Comparison of ENCODE assay signal across 12 cellular contexts in genomic region chr3:196757876-196758739, GRCh38. TPM values are rescaled to one million over a fixed set of nuclear protein-coding genes. Genes with fewer than 3 reads are reported as not detected.
DNase-seq lines count a peak whose midpoint lies in the region; ATAC-seq and TF ChIP-seq lines count a peak whose summit lies in the region.
"Had no signal": no experiment of that assay in that cellular context is flagged by ENCODE, and none has a peak within 500 bp of the region (broad histone marks: within the 10 kb centered on the region; RNA-seq: fewer than 3 reads in every experiment).

No MANE protein-coding gene starts in this region.

- H3K27ac ChIP-seq in CD4-positive, CD25-positive, alpha-beta regulatory T cell (ENCODE audit: insufficient read depth, low read length, poor library complexity, severe bottlenecking), result no peak overlapping the region
- H3K27ac ChIP-seq in WERI-Rb-1 (no peak overlapping the region), lower lobe of right lung (no peak overlapping the region)
- H3K27ac ChIP-seq: PC-9 had no signal

- H3K4me1 ChIP-seq in CD4-positive, CD25-positive, alpha-beta regulatory T cell (ENCODE audit: control insufficient read depth, insufficient read depth, low read length, poor library complexity, severe bottlenecking), result peaks cover 20% of the 10 kb centered on the region
- peaks cover 9% of the 10 kb centered on the region for H3K4me1 ChIP-seq in lower lobe of right lung

- no peak for TF ChIP-seq CTCF in WERI-Rb-1 (IDR thresholded peaks at IDR 0.05; ENCODE audit: low read depth, low read length)
- TF ChIP-seq CTCF in lower lobe of right lung (IDR thresholded peaks at IDR 0.05), result no peak

- peaks cover 35% of the 10 kb centered on the region for H3K36me3 Mint-ChIP-seq in CD4-positive, CD25-positive, alpha-beta regulatory T cell
- H3K36me3 Mint-ChIP-seq in naive B cell, result peaks cover 16 to 22% of the 10 kb centered on the region in 2 donors

- peaks cover 11 to 15% of the 10 kb centered on the region in 2 experiments for H3K9me3 ChIP-seq in CD4-positive, CD25-positive, alpha-beta regulatory T cell (ENCODE audit: control insufficient read depth in 2 of 2, low read length in 2 of 2)
- H3K9me3 ChIP-seq in MG63 (peaks cover 16% of the 10 kb centered on the region), WERI-Rb-1 (ENCODE audit: severe bottlenecking) (no peaks in the 10 kb centered on the region), lower lobe of right lung (peaks cover 11% of the 10 kb centered on the region)

- DNase-seq in CD4-positive, CD25-positive, alpha-beta regulatory T cell, result no peak
- DNase-seq in MG63, result peak; percentile 12
- peak; percentile 16 for DNase-seq in brain pericyte (ENCODE audit: low read depth, low spot score)
- DNase-seq in naive B cell, result no peak
- no peak for DNase-seq in WERI-Rb-1
- DNase-seq in cortex of kidney (lab: John Stamatoyannopoulos, UW), result no peak
- DNase-seq in lower lobe of right lung, result no peak
- DNase-seq: activated naive CD4-positive, alpha-beta T cell treated with Interleukin-2 at 50 U/mL for 16 hours; Kasumi-1 had no signal

- H3K4me1 Mint-ChIP-seq in CD4-positive, CD25-positive, alpha-beta regulatory T cell, result peaks cover 38 to 64% (median 45%) of the 10 kb centered on the region in 4 donors
- peaks cover 37 to 57% (median 47%) of the 10 kb centered on the region in 3 donors for H3K4me1 Mint-ChIP-seq in naive B cell

- intact Hi-C loops in lower lobe of right lung (cut with DNase I), result no loop called here

- H3K36me3 ChIP-seq in CD4-positive, CD25-positive, alpha-beta regulatory T cell (ENCODE audit: control insufficient read depth, insufficient read depth, low read length), result peaks cover 17% of the 10 kb centered on the region
- peaks cover 47% of the 10 kb centered on the region for H3K36me3 ChIP-seq in MG63
- no peaks in the 10 kb centered on the region for H3K36me3 ChIP-seq in WERI-Rb-1
- H3K36me3 ChIP-seq in lower lobe of right lung, result no peaks in the 10 kb centered on the region

- no peaks in the 10 kb centered on the region for H3K27me3 ChIP-seq in CD4-positive, CD25-positive, alpha-beta regulatory T cell (ENCODE audit: control insufficient read depth, insufficient read depth, low read length)
- no peaks in the 10 kb centered on the region for H3K27me3 ChIP-seq in MG63
- no peaks in the 10 kb centered on the region for H3K27me3 ChIP-seq in WERI-Rb-1 (ENCODE audit: insufficient read depth, low read depth, severe bottlenecking)
- no peaks in the 10 kb centered on the region for H3K27me3 ChIP-seq in lower lobe of right lung (ENCODE audit: low read depth)
- H3K27me3 ChIP-seq: tibial nerve had no signal

- peak overlapping the region in 3 of 4 donors; percentile 15 to 73 (median 53) for H3K4me3 Mint-ChIP-seq in CD4-positive, CD25-positive, alpha-beta regulatory T cell
- no peak overlapping the region for H3K4me3 Mint-ChIP-seq in naive B cell

- peak overlapping the region; percentile 17 to 96 (median 25) for H3K27ac Mint-ChIP-seq in CD4-positive, CD25-positive, alpha-beta regulatory T cell
- peak overlapping the region; percentile 22 to 79 (median 70) for H3K27ac Mint-ChIP-seq in naive B cell

- H3K27me3 Mint-ChIP-seq in CD4-positive, CD25-positive, alpha-beta regulatory T cell, result no peaks in the 10 kb centered on the region
- no peaks in the 10 kb centered on the region for H3K27me3 Mint-ChIP-seq in naive B cell

- H3K9me3 Mint-ChIP-seq in CD4-positive, CD25-positive, alpha-beta regulatory T cell, result peaks cover 3 to 16% (median 4%) of the 10 kb centered on the region in 7 donors
- peaks cover 0 to 28% (median 13%) of the 10 kb centered on the region in 7 donors for H3K9me3 Mint-ChIP-seq in naive B cell

- no peak for ATAC-seq in CD4-positive, CD25-positive, alpha-beta regulatory T cell (ENCODE audit: low read depth in 2 of 2)
- ATAC-seq in naive B cell (ENCODE audit: low read depth in 2 of 2) (no peak), GM21619 (IDR thresholded peaks at IDR 0.05; ENCODE audit: unreplicated experiment) (no peak), lower lobe of right lung (no peak)

- H3K4me3 ChIP-seq in CD4-positive, CD25-positive, alpha-beta regulatory T cell (ENCODE audit: low read depth, low read length), result no peak overlapping the region
- H3K4me3 ChIP-seq in MG63 (no peak overlapping the region), WERI-Rb-1 (ENCODE audit: low read depth, low read length) (no peak overlapping the region), lower lobe of right lung (no peak overlapping the region)
- H3K4me3 ChIP-seq: PC-9, tibial nerve had no signal

RNA-seq across cellular contexts. Expression of gene PAK2, which starts 18.5 kb away (rescaled TPM):
- 83.7 TPM for total RNA-seq in CD4-positive, CD25-positive, alpha-beta regulatory T cell
- 10 to 100 TPM; 37.5 to 46.4 (median 41.7) TPM for polyA plus RNA-seq in CD4-positive, CD25-positive, alpha-beta regulatory T cell
- total RNA-seq in MG63 (2014; rRNA removed; shearing (Covaris generic); ENCODE audit: low replicate concordance), result 27.7 and 42.1 TPM in 2 replicates
- polyA plus RNA-seq in naive B cell (ENCODE audit: low read depth in 6 of 6), result 10 to 100 TPM; 37.4 to 47.7 (median 41.8) TPM
- 80.7 TPM for total RNA-seq in lower lobe of right lung

RNA-seq across cellular contexts. Expression of gene PIGX, which starts 45.9 kb away (rescaled TPM):
- 17.2 TPM for total RNA-seq in CD4-positive, CD25-positive, alpha-beta regulatory T cell
- 10 to 100 TPM; 18.8 to 40.4 (median 25.9) TPM for polyA plus RNA-seq in CD4-positive, CD25-positive, alpha-beta regulatory T cell
- total RNA-seq in MG63 (2014; rRNA removed; shearing (Covaris generic); ENCODE audit: low replicate concordance), result 47.7 and 58.7 TPM in 2 replicates
- 10 to 100 TPM; 17.6 to 30.6 (median 27.5) TPM for polyA plus RNA-seq in naive B cell (ENCODE audit: low read depth in 6 of 6)
- total RNA-seq in lower lobe of right lung, result 14.1 TPM

RNA-seq across cellular contexts. Expression of gene CEP19, which starts 46.1 kb away (rescaled TPM):
- 1.9 TPM for total RNA-seq in CD4-positive, CD25-positive, alpha-beta regulatory T cell
- polyA plus RNA-seq in CD4-positive, CD25-positive, alpha-beta regulatory T cell, result 1 to 10 TPM; 4.7 to 6.2 (median 5.6) TPM
- total RNA-seq in MG63 (2014; rRNA removed; shearing (Covaris generic); ENCODE audit: low replicate concordance), result 3.5 and 16.5 TPM in 2 replicates
- polyA plus RNA-seq in naive B cell (ENCODE audit: low read depth in 6 of 6), result 1 to 10 TPM in 5 of 6 donors, not detected in 1; 1.5 to 5.4 (median 3.0) TPM
- total RNA-seq in lower lobe of right lung, result 2.2 TPM

Comparison
In these comparisons a context has a peak if more than half of its experiments do, and no peak if none do; other contexts are left out.
1. DNase-seq: peak in MG63 (single experiment) and brain pericyte (single experiment); none in CD4-positive, CD25-positive, alpha-beta regulatory T cell (0 of 3), naive B cell (single experiment), WERI-Rb-1 (single experiment), cortex of kidney (single experiment) and lower lobe of right lung (single experiment).
2. H3K4me3 Mint-ChIP-seq: peak in CD4-positive, CD25-positive, alpha-beta regulatory T cell (3 of 4); none in naive B cell (0 of 8).